Comparison of ENCODE assay signal across 1 cellular context in the genomic region with DNA sequence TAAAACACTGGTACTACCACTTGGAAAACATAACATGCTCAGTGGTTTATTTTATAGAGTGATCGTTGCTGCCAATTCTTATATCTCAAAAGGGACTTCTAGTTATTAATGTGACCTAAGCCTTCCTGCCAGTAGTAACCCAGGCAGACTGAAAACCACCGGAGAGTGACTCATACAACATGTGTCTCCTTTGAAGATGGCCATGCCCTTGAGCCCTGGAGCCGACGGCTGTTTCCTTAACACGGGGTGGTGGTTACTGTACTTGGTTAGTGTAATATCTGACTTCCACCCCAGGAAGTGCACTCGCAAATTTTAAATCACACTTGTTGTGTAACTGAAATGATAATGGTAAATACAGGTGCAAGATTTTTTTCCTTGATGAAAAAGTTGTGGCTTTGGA.
TF ChIP-seq lines count a peak whose summit lies in the region.

No MANE protein-coding gene starts in this region.

TF ChIP-seq in IMR-90, 13 proteins besides CTCF, POLR2A, EP300 and RAD21 (continued from another document):
- TF ChIP-seq MXI1 (IDR thresholded peaks at IDR 0.05; ENCODE audit: borderline replicate concordance, low read depth, low read length) (no peak), CEBPB (IDR thresholded peaks at IDR 0.05; ENCODE audit: low read depth, low read length) (no peak), NFE2L2 (IDR thresholded peaks at IDR 0.05; ENCODE audit: low read depth, low read length) (no peak)
TF ChIP-seq in IMR-90: peak in this region for 0.
